In the genomic region with DNA sequence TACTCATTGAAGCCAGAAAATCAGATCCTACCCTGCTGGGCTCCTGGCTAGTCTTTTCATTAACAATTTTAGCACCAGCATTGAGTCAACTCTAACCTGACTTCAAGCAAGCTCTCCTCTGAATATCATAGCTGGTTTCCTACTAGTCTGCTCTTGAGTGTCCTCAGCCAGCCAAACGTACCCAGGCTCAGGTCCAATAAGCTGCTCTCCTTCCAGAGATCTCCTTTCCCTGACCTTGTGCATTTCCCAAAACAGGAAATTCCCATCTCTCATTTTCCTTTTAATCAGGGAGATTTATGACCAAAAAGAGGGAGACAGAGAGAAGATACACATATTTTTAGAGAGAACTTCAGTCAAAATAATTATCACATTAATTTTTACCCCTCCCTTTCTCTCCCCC, we compare ENCODE assay signal across 26 cellular contexts.
DNase-seq lines count a peak whose midpoint lies in the region; ATAC-seq, FAIRE-seq and TF ChIP-seq lines count a peak whose summit lies in the region.
"Had no signal": no experiment of that assay in that cellular context is flagged by ENCODE, and none has a peak within 500 bp of the region (broad histone marks: within the 10 kb centered on the region; RNA-seq: fewer than 3 reads in every experiment).

No MANE protein-coding gene starts in this region.

- no peaks in the 10 kb centered on the region for H3K27me3 Mint-ChIP-seq in CD8-positive, alpha-beta T cell (ENCODE audit: low read depth)

- TF ChIP-seq EP300 in HepG2 (IDR thresholded peaks at IDR 0.05; ENCODE audit: low read depth in 2 of 2, low read length in 2 of 2) (no peak), HepG2 (CRISPR knock-in tag; IDR thresholded peaks at IDR 0.05; ENCODE audit: borderline replicate concordance) (no peak)

- ATAC-seq in HepG2 (no peak), left ventricle myocardium superior (peak; percentile 85), omental fat pad (ENCODE audit: low FRiP score) (peak; percentile 93)
- no peak for ATAC-seq in CD8-positive, alpha-beta T cell

- no peak overlapping the region for H3K27ac ChIP-seq in liver (ENCODE audit: low read depth in 1 of 2, low read length in 2 of 2)
- H3K27ac ChIP-seq in HepG2 (ENCODE audit: extremely low read length, insufficient read depth, low read length): no peak overlapping the region
- no peak overlapping the region for H3K27ac ChIP-seq in CD8-positive, alpha-beta T cell (ENCODE audit: low read depth, low read length)
- H3K27ac ChIP-seq: lower lobe of right lung, SJCRH30 had no signal

- BruUV-seq in HepG2 (replicated peaks; lab: Mats Ljungman, UMichigan): no TSS peak

- H3K4me1 ChIP-seq in liver (ENCODE audit: control insufficient read depth in 4 of 4, insufficient read depth in 4 of 4, low read length in 3 of 4) (no peaks in the 10 kb centered on the region), HepG2 (ENCODE audit: insufficient read depth, low read length) (no peaks in the 10 kb centered on the region)
- no peaks in the 10 kb centered on the region for H3K4me1 ChIP-seq in CD8-positive, alpha-beta T cell (ENCODE audit: insufficient read depth, low read length)
- H3K4me1 ChIP-seq: lower lobe of right lung, SJCRH30 had no signal

- H3K9ac ChIP-seq in liver (ENCODE audit: low read depth in 1 of 2, low read length in 2 of 2) (no peak overlapping the region), HepG2 (ENCODE audit: insufficient read depth, low read depth, low read length) (no peak overlapping the region)

- H3K4me3 ChIP-seq in liver (ENCODE audit: low read depth in 1 of 3, low read length in 3 of 3): no peak overlapping the region
- no peak overlapping the region for H3K4me3 ChIP-seq in HepG2 (replicated peaks in 1 of 3; ENCODE audit: insufficient read depth in 1 of 3, low read depth in 2 of 3, low read length in 3 of 3)
- no peak overlapping the region for H3K4me3 ChIP-seq in CD8-positive, alpha-beta T cell (ENCODE audit: low read depth, low read length)
- H3K4me3 ChIP-seq: lower lobe of right lung, SJCRH30 had no signal

- TF ChIP-seq CTCF in liver (IDR thresholded peaks at IDR 0.05; ENCODE audit: low read depth, low read length, missing input control) (no peak), HepG2 (CRISPR knock-in tag; IDR thresholded peaks at IDR 0.05) (no peak), omental fat pad (IDR thresholded peaks at IDR 0.05) (no peak)
- no peak for TF ChIP-seq CTCF in CD8-positive, alpha-beta T cell (IDR thresholded peaks at IDR 0.05)

- 23% methylated on average over 1 of the region's 1 CpG for WGBS in liver
- 6% methylated on average over 1 of the region's 1 CpG for WGBS in HepG2 (ENCODE audit: low lambda C conversion rate)

- H3K4me2 ChIP-seq in HepG2 (ENCODE audit: low read depth, low read length): no peak overlapping the region

- DNase-seq in HepG2 (ENCODE audit: low spot score) (no peak), left ventricle myocardium superior (peak; percentile 43), omental fat pad (ENCODE audit: low spot score) (no peak), KBM-7 (no peak), NCI-H1417 (lab: John Stamatoyannopoulos, UW) (no peak), NCI-H526 (lab: John Stamatoyannopoulos, UW) (no peak)
- no peak for DNase-seq in CD8-positive, alpha-beta T cell
- DNase-seq: activated CD4-positive, alpha-beta T cell treated with anti-CD3 and anti-CD28 coated beads, Interleukin-2, amount 50 U/mL, for 4 hours; activated CD4-positive, CD25-positive, alpha-beta regulatory T cell; activated naive CD4-positive, alpha-beta T cell treated with anti-CD3 and anti-CD28 coated beads for 36 hours; amniotic stem cell; BE2C; effector memory CD4-positive, alpha-beta T cell; hippocampal formation; immature natural killer cell; lower lobe of right lung; NCI-H1092; NCI-H187 treated with DMSO at 0.1 percent for 48 hours; nephron progenitor cell; SJCRH30; stimulated activated naive CD4-positive, alpha-beta T cell treated with Interleukin-2 at 50 U/mL for 16 hours had no signal

- in situ Hi-C loops in HepG2 (cut with HindIII; ENCODE audit: extremely low pct_ligation_motif_present, low pct_unique_long_range_greater_than_20kb): no loop called here
- in situ Hi-C loops in KBM-7 (cut with MboI; ENCODE audit: low pct_unique_long_range_greater_than_20kb, low sequenced_read_pairs): no loop called here

- H3K27ac Mint-ChIP-seq in CD8-positive, alpha-beta T cell: no peak overlapping the region
- H3K27ac Mint-ChIP-seq: activated naive CD4-positive, alpha-beta T cell treated with anti-CD3 and anti-CD28 coated beads for 36 hours; immature natural killer cell; nephron progenitor cell had no signal

- CTCF ChIA-PET in HepG2 (lab: Yijun Ruan, JAX; ENCODE audit: low intra/inter-chr PET ratio, low total read pairs): no interaction called here
- CTCF ChIA-PET in CD8-positive, alpha-beta T cell (lab: Charles Lee): no interaction called here

- H3K4me3 Mint-ChIP-seq in CD8-positive, alpha-beta T cell: no peak overlapping the region
- H3K4me3 Mint-ChIP-seq: activated naive CD4-positive, alpha-beta T cell treated with anti-CD3 and anti-CD28 coated beads for 36 hours; immature natural killer cell; nephron progenitor cell had no signal

- no peak for TF ChIP-seq POLR2A in HepG2 (IDR thresholded peaks at IDR 0.05; ENCODE audit: insufficient read depth in 1 of 2, low read depth in 2 of 2, low read length in 2 of 2)

- no peaks in the 10 kb centered on the region for H3K79me2 ChIP-seq in HepG2 (ENCODE audit: insufficient read depth, low read length)

- no peaks in the 10 kb centered on the region for H4K20me1 ChIP-seq in HepG2 (ENCODE audit: insufficient read depth, low read length)

- intact Hi-C loops in HepG2 (cut with micrococcal nuclease; ENCODE audit: unreplicated experiment): no loop called here
- intact Hi-C loops in left ventricle myocardium superior (cut with micrococcal nuclease): no loop called here
- intact Hi-C loops in CD8-positive, alpha-beta T cell (cut with DNase I, micrococcal nuclease): no loop called here

- peaks cover 0 to 9% (median 0%) of the 10 kb centered on the region in 4 donors for H3K9me3 ChIP-seq in liver (ENCODE audit: control insufficient read depth in 4 of 4, low read length in 3 of 4)
- H3K9me3 ChIP-seq in HepG2 (ENCODE audit: low read length): no peaks in the 10 kb centered on the region
- no peaks in the 10 kb centered on the region for H3K9me3 ChIP-seq in CD8-positive, alpha-beta T cell (ENCODE audit: low read length)
- H3K9me3 ChIP-seq: BE2C, lower lobe of right lung, SJCRH30 had no signal

- no peaks in the 10 kb centered on the region for H3K4me1 Mint-ChIP-seq in CD8-positive, alpha-beta T cell (ENCODE audit: low read depth)
- H3K4me1 Mint-ChIP-seq: immature natural killer cell, nephron progenitor cell had no signal

- no peak for FAIRE-seq in HepG2 (lab: Jason Lieb, UNC)
- FAIRE-seq: colon, frontal cortex, H1, RCC 7860 had no signal

- POLR2A ChIA-PET in HepG2 (lab: Yijun Ruan, JAX): no interaction called here
- POLR2A ChIA-PET in CD8-positive, alpha-beta T cell (lab: Charles Lee): no interaction called here

- no peak overlapping the region for H2AFZ ChIP-seq in HepG2 (ENCODE audit: low read length)

- H3K36me3 Mint-ChIP-seq in CD8-positive, alpha-beta T cell: no peaks in the 10 kb centered on the region
- H3K36me3 Mint-ChIP-seq: immature natural killer cell had no signal

- H3K27me3 ChIP-seq in liver (ENCODE audit: control insufficient read depth in 4 of 4, insufficient read depth in 4 of 4, low read length in 3 of 4) (no peaks in the 10 kb centered on the region), HepG2 (ENCODE audit: control insufficient read depth in 1 of 2, insufficient read depth in 2 of 2, low read length in 2 of 2) (no peaks in the 10 kb centered on the region; a peak in 1 of 5 replicates)
- H3K27me3 ChIP-seq in CD8-positive, alpha-beta T cell (ENCODE audit: insufficient read depth, low read length): no peaks in the 10 kb centered on the region
- H3K27me3 ChIP-seq: BE2C had no signal

- TF ChIP-seq RAD21 in liver (IDR thresholded peaks at IDR 0.05): no peak
- no peak for TF ChIP-seq RAD21 in HepG2 (CRISPR knock-in tag; IDR thresholded peaks at IDR 0.05)

- H3K36me3 ChIP-seq in liver (ENCODE audit: control insufficient read depth in 4 of 4, insufficient read depth in 3 of 4, low read depth in 1 of 4, low read length in 3 of 4): no peaks in the 10 kb centered on the region
- H3K36me3 ChIP-seq in HepG2 (replicated peaks in 1 of 2; ENCODE audit: control insufficient read depth in 1 of 2, insufficient read depth in 2 of 2, low read length in 2 of 2): no peaks in the 10 kb centered on the region
- no peaks in the 10 kb centered on the region for H3K36me3 ChIP-seq in CD8-positive, alpha-beta T cell (ENCODE audit: insufficient read depth, low read length)
- H3K36me3 ChIP-seq: BE2C, lower lobe of right lung, SJCRH30 had no signal

- peaks cover 19% of the 10 kb centered on the region for H3K9me3 Mint-ChIP-seq in CD8-positive, alpha-beta T cell
- H3K9me3 Mint-ChIP-seq: activated naive CD4-positive, alpha-beta T cell treated with anti-CD3 and anti-CD28 coated beads for 36 hours had no signal

TF ChIP-seq in HepG2, 621 proteins besides CTCF, POLR2A, EP300 and RAD21:
- TF ChIP-seq SP5 (CRISPR knock-in tag; IDR thresholded peaks at IDR 0.05; ENCODE audit: borderline replicate concordance, low read depth): no peak
- TF ChIP-seq RARA (CRISPR knock-in tag; IDR thresholded peaks at IDR 0.05): no peak
- no peak for TF ChIP-seq NFYB (CRISPR knock-in tag; IDR thresholded peaks at IDR 0.05)
- TF ChIP-seq ZNF253 (CRISPR knock-in tag; IDR thresholded peaks at IDR 0.05; ENCODE audit: borderline replicate concordance): no peak
- TF ChIP-seq ZSCAN20 (CRISPR knock-in tag; IDR thresholded peaks at IDR 0.05; ENCODE audit: borderline replicate concordance): no peak
- no peak for TF ChIP-seq EEA1 (CRISPR knock-in tag; IDR thresholded peaks at IDR 0.05; ENCODE audit: borderline replicate concordance)
- TF ChIP-seq JUND (CRISPR knock-in tag; IDR thresholded peaks at IDR 0.05): no peak
- TF ChIP-seq SRF (IDR thresholded peaks at IDR 0.05; ENCODE audit: low read depth, low read length): no peak
- no peak for TF ChIP-seq AGO2 (optimal IDR thresholded peaks at IDR 0.05; ENCODE audit: low read depth, low read length)
- TF ChIP-seq ZNF775 (CRISPR knock-in tag; IDR thresholded peaks at IDR 0.05; ENCODE audit: borderline replicate concordance): no peak

Comparison
In these comparisons a context has a peak if more than half of its experiments do, and no peak if none do; other contexts are left out.
1. ATAC-seq: peak in left ventricle myocardium superior (single experiment) and omental fat pad (single experiment); none in HepG2 (single experiment) and CD8-positive, alpha-beta T cell (single experiment).